ENCODE assay signal across 27 cellular contexts in the genomic region with DNA sequence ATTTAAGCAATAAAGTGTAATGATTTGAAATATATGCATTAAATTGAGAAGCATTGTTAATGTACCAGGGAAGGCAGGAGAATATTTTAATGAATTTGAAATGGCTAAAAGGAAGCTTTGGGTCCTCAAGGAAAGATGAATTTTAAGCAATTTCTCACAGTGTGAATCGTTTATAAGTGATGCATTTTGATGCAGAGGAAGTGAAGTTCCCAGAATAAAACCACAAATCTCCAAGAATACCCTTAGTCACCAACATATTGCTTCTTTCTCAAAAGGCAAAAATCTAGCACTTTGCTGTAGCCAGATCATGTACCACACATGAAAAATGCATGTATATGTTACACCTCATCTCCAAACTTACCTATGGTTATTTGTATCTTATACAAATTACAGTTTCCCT. TPM values are rescaled to one million over a fixed set of nuclear protein-coding genes. Genes with fewer than 3 reads are reported as not detected.
A peak's percentile ranks its signal among the peaks of the same experiment; 100 is the strongest.
DNase-seq lines count a peak whose midpoint lies in the region; ATAC-seq and TF ChIP-seq lines count a peak whose summit lies in the region.
"Had no signal": no experiment of that assay in that cellular context is flagged by ENCODE, and none has a peak within 500 bp of the region (broad histone marks: within the 10 kb centered on the region; RNA-seq: fewer than 3 reads in every experiment).

No MANE protein-coding gene starts in this region.

- H2BK15ac ChIP-seq in H9 (ENCODE audit: low read depth, low read length), result no peak overlapping the region

- no peak overlapping the region for H2BK12ac ChIP-seq in H9 (ENCODE audit: insufficient read length, low read depth, low read length)

- H3K27me3 ChIP-seq in psoas muscle (ENCODE audit: insufficient read depth in 3 of 3, low read length in 2 of 3) (no peaks in the 10 kb centered on the region), H9 (ENCODE audit: insufficient read depth, low read length) (no peaks in the 10 kb centered on the region)
- H3K27me3 ChIP-seq: BLaER1 had no signal

- no peak overlapping the region for H3K4ac ChIP-seq in H9 (ENCODE audit: low read depth, low read length)

- no peaks in the 10 kb centered on the region for H3K4me1 Mint-ChIP-seq in H9
- H3K4me1 Mint-ChIP-seq: IgD-negative memory B cell, memory B cell had no signal

- no peak overlapping the region for H3K27ac Mint-ChIP-seq in H9
- H3K27ac Mint-ChIP-seq: activated CD8-positive, alpha-beta T cell treated with anti-CD3 and anti-CD28 coated beads for 36 hours; activated naive CD8-positive, alpha-beta T cell treated with anti-CD3 and anti-CD28 coated beads, Interleukin-2, amount 10 ng/mL, durations not matched to agents 7 days and 5 days; IgD-negative memory B cell; memory B cell; type B pancreatic cell had no signal

- 23 to 47% (median 35%) methylated on average over 1 of the region's 1 CpG for WGBS in psoas muscle, 3 donors
- WGBS in H9 (ENCODE audit: extremely low coverage, insufficient read length, low lambda C conversion rate), result no CpG with 5 or more reads among the region's 1 CpG

- no peak overlapping the region for H3K56ac ChIP-seq in H9 (ENCODE audit: insufficient read length, low read depth, low read length)

- intact Hi-C loops in psoas muscle (cut with DNase I), result no loop called here

- H3K4me3 ChIP-seq in astrocyte of the cerebellum (ENCODE audit: low read depth, low read length), result no peak overlapping the region
- no peak overlapping the region for H3K4me3 ChIP-seq in psoas muscle
- H3K4me3 ChIP-seq: BLaER1, coronary artery, GM12878, skin epidermis had no signal

- no peak overlapping the region for H4K8ac ChIP-seq in H9 (replicated peaks; ENCODE audit: insufficient read length, low read depth, low read length)

- peaks cover 0 to under 1% of the 10 kb centered on the region in 2 donors for H3K36me3 ChIP-seq in psoas muscle (ENCODE audit: insufficient read depth in 1 of 2, low read depth in 1 of 2)
- H3K36me3 ChIP-seq: BLaER1 had no signal

- H4K20me1 ChIP-seq in H9 (ENCODE audit: control insufficient read depth, insufficient read depth, insufficient read length), result no peaks in the 10 kb centered on the region
- H4K20me1 ChIP-seq: BLaER1 had no signal

- H2AFZ ChIP-seq in H9 (ENCODE audit: low read length), result no peak overlapping the region

- no peak overlapping the region for H2AK5ac ChIP-seq in H9 (ENCODE audit: insufficient read length, low read length)

- DNase-seq in A172 (ENCODE audit: low spot score), result peak; percentile 19
- DNase-seq in HT1080 (ENCODE audit: low read depth), result peak; percentile 66
- peak; percentile 35 for DNase-seq in astrocyte of the cerebellum (ENCODE audit: low read depth)
- DNase-seq in glomerular visceral epithelial cell (ENCODE audit: extremely low spot score), result peak; percentile 22
- DNase-seq in psoas muscle, result no peak
- DNase-seq in occipital lobe (lab: John Stamatoyannopoulos, UW), result no peak
- no peak for DNase-seq in NCI-H2029 treated with DMSO at 0.1 percent for 48 hours (lab: John Stamatoyannopoulos, UW)
- no peak for DNase-seq in H9
- DNase-seq: 8988T; activated CD8-positive, alpha-beta T cell treated with anti-CD3 and anti-CD28 coated beads for 36 hours; activated effector memory CD4-positive, alpha-beta T cell treated with anti-CD3 and anti-CD28 coated beads, Interleukin-2, amount 50 U/mL, for 16 hours; activated naive CD8-positive, alpha-beta T cell treated with anti-CD3 and anti-CD28 coated beads, Interleukin-2, amount 10 ng/mL, durations not matched to agents 7 days and 5 days; activated T-cell treated with anti-CD3 and anti-CD28 coated beads for 4 hours; Caco-2; DMS79 treated with DMSO at 0.1 percent for 48 hours; glutamatergic neuron; left cardiac atrium; NCI-H2081 had no signal

- no peak overlapping the region for H3K4me2 ChIP-seq in H9 (ENCODE audit: insufficient read depth, insufficient read length, low read length)
- H3K4me2 ChIP-seq: BLaER1 had no signal

- H3K4me1 ChIP-seq in psoas muscle (peaks cover 32% of the 10 kb centered on the region), H9 (ENCODE audit: insufficient read depth, low read length) (no peaks in the 10 kb centered on the region)
- H3K4me1 ChIP-seq: BLaER1, Caco-2 had no signal

- no peak overlapping the region for H3K27ac ChIP-seq in psoas muscle
- H3K27ac ChIP-seq in H9 (ENCODE audit: insufficient read length, low read depth, low read length), result no peak overlapping the region
- H3K27ac ChIP-seq: BLaER1, skin epidermis had no signal

- no peaks in the 10 kb centered on the region for H3K79me1 ChIP-seq in H9 (ENCODE audit: insufficient read depth, low read depth, low read length, poor library complexity, severe bottlenecking)

- H4K5ac ChIP-seq in H9 (ENCODE audit: insufficient read length, low read depth, low read length), result no peak overlapping the region

- H3K27me3 Mint-ChIP-seq in H9 (ENCODE audit: low read depth), result no peaks in the 10 kb centered on the region
- H3K27me3 Mint-ChIP-seq: type B pancreatic cell had no signal

- in situ Hi-C loops in astrocyte of the cerebellum (cut with HindIII; ENCODE audit: low sequenced_read_pairs), result no loop called here

- H3K18ac ChIP-seq in H9 (ENCODE audit: insufficient read length, low read depth, low read length), result no peak overlapping the region

- H2BK20ac ChIP-seq in H9 (ENCODE audit: low read depth, low read length, poor library complexity, severe bottlenecking), result no peak overlapping the region

- no peaks in the 10 kb centered on the region for H3K9me3 ChIP-seq in psoas muscle
- H3K9me3 ChIP-seq in H9 (ENCODE audit: control insufficient read depth, low read depth, low read length), result no peaks in the 10 kb centered on the region
- H3K9me3 ChIP-seq: Caco-2 had no signal

- H2BK120ac ChIP-seq in H9 (ENCODE audit: low read depth, low read length, poor library complexity, severe bottlenecking), result no peak overlapping the region

- no peaks in the 10 kb centered on the region for H3K23me2 ChIP-seq in H9 (ENCODE audit: insufficient read length, low read depth, low read length, poor library complexity, severe bottlenecking)

- no peak overlapping the region for H3K23ac ChIP-seq in H9 (ENCODE audit: insufficient read length, low read depth, low read length)

- peaks cover 0 to 3% of the 10 kb centered on the region in 2 experiments; a peak in 2 of 5 replicates for H3K9me3 Mint-ChIP-seq in H9
- H3K9me3 Mint-ChIP-seq: activated CD8-positive, alpha-beta T cell treated with anti-CD3 and anti-CD28 coated beads for 36 hours; IgD-negative memory B cell; memory B cell; type B pancreatic cell had no signal

- no peak overlapping the region for H3K14ac ChIP-seq in H9 (ENCODE audit: insufficient read depth, low read length)

- H3K4me3 Mint-ChIP-seq in H9, result no peak overlapping the region
- H3K4me3 Mint-ChIP-seq: activated CD8-positive, alpha-beta T cell treated with anti-CD3 and anti-CD28 coated beads for 36 hours; activated naive CD8-positive, alpha-beta T cell treated with anti-CD3 and anti-CD28 coated beads, Interleukin-2, amount 10 ng/mL, durations not matched to agents 7 days and 5 days; IgD-negative memory B cell; memory B cell; type B pancreatic cell had no signal

- H3K9ac ChIP-seq in H9 (ENCODE audit: extremely low read depth, insufficient read length, low read length), result no peak overlapping the region
- H3K9ac ChIP-seq: BLaER1 had no signal

- no peak for TF ChIP-seq CTCF in astrocyte of the cerebellum (IDR thresholded peaks at IDR 0.05; ENCODE audit: low read depth, low read length, missing control alignments)
- TF ChIP-seq CTCF in psoas muscle (IDR thresholded peaks at IDR 0.05), result no peak
- no peak for TF ChIP-seq CTCF in H9 (conservative IDR thresholded peaks at IDR 0.05)

- H3T11ph ChIP-seq in H9 (ENCODE audit: low read length), result no peak overlapping the region

- H3K79me2 ChIP-seq in H9 (ENCODE audit: insufficient read depth, low read length), result no peaks in the 10 kb centered on the region

- no peak for ATAC-seq in psoas muscle
- ATAC-seq: activated CD4-positive, CD25-positive, alpha-beta regulatory T cell treated with anti-CD3 and anti-CD28 coated beads, Interleukin-2, amount 50 U/mL, for 24 hours; activated CD8-positive, alpha-beta T cell treated with anti-CD3 and anti-CD28 coated beads for 36 hours; GM12878; left cardiac atrium had no signal

- H3K36me3 Mint-ChIP-seq in H9 (ENCODE audit: insufficient read depth in 1 of 3, low read depth in 3 of 3), result no peaks in the 10 kb centered on the region
- H3K36me3 Mint-ChIP-seq: activated naive CD8-positive, alpha-beta T cell treated with anti-CD3 and anti-CD28 coated beads, Interleukin-2, amount 10 ng/mL, durations not matched to agents 7 days and 5 days; brain; IgD-negative memory B cell; memory B cell had no signal

- H4K91ac ChIP-seq in H9 (ENCODE audit: insufficient read length, low read depth, low read length), result no peak overlapping the region

- H2BK5ac ChIP-seq in H9 (ENCODE audit: insufficient read length, low read length), result no peak overlapping the region

RNA-seq across cellular contexts. Expression of gene TPD52L1, which starts 11.7 kb away (rescaled TPM):
- total RNA-seq in A172 (2014; rRNA removed; shearing (Covaris generic)), result 2.9 and 3.2 TPM in 2 replicates
- total RNA-seq in HT1080 (2014; rRNA removed; shearing (Covaris generic)), result 13.6 and 18.1 TPM in 2 replicates
- 19.1 and 19.6 TPM in 2 replicates for polyA plus RNA-seq in HT1080 (2015; cell fraction: cytosol; rRNA removed)
- 5.7 and 7.8 TPM in 2 replicates for polyA plus RNA-seq in HT1080 (2015; cell fraction: nucleus; rRNA removed)
- total RNA-seq in psoas muscle, result 100 to 1,000 TPM; 106 to 150 (median 136) TPM
- 10 to 100 TPM; 51.8 to 98.6 (median 67.4) TPM for polyA plus RNA-seq in psoas muscle
- total RNA-seq in occipital lobe, result 1.4 TPM
- 6.6 and 6.9 TPM in 2 replicates for total RNA-seq in H9 (2021)
- total RNA-seq: activated naive CD8-positive, alpha-beta T cell treated with anti-CD3 and anti-CD28 coated beads, Interleukin-2, amount 10 ng/mL, durations not matched to agents 7 days and 5 days had no signal
- polyA plus RNA-seq: IgD-negative memory B cell had no signal

Comparison
In these comparisons a context has a peak if more than half of its experiments do, and no peak if none do; other contexts are left out.
1. DNase-seq: peak in A172 (single experiment), HT1080 (single experiment), astrocyte of the cerebellum (single experiment) and glomerular visceral epithelial cell (single experiment); none in psoas muscle (0 of 2), occipital lobe (single experiment), NCI-H2029 treated with DMSO at 0.1 percent for 48 hours (single experiment) and H9 (single experiment).